20 cellular contexts compared by ENCODE assay signal in genomic region chr22:35406443-35406842, GRCh38. TPM values are rescaled to one million over a fixed set of nuclear protein-coding genes. Genes with fewer than 3 reads are reported as not detected.
A peak's percentile ranks its signal among the peaks of the same experiment; 100 is the strongest.
DNase-seq lines count a peak whose midpoint lies in the region; ATAC-seq, FAIRE-seq and TF ChIP-seq lines count a peak whose summit lies in the region.
"Had no signal": no experiment of that assay in that cellular context is flagged by ENCODE, and none has a peak within 500 bp of the region (broad histone marks: within the 10 kb centered on the region; RNA-seq: fewer than 3 reads in every experiment).

No MANE protein-coding gene starts in this region.

- peaks cover 60% of the 10 kb centered on the region for H3K79me2 ChIP-seq in OCI-LY3 (ENCODE audit: low read length)
- H3K79me2 ChIP-seq in K562 (ENCODE audit: control insufficient read depth, insufficient read depth, low read length) = peaks cover 16% of the 10 kb centered on the region

- H3K4me3 ChIP-seq in BLaER1 treated with 17β-estradiol and CSF1 and Interleukin-3, amounts not matched to agents 10 nM and 100 nM = no peak overlapping the region
- no peak overlapping the region for H3K4me3 ChIP-seq in OCI-LY3 (ENCODE audit: low read length)
- H3K4me3 ChIP-seq in K562 = no peak overlapping the region
- H3K4me3 ChIP-seq in neutrophil (ENCODE audit: low read depth in 1 of 2, low read length in 1 of 2) = no peak overlapping the region

- H2AFZ ChIP-seq in OCI-LY3 (ENCODE audit: low read depth, low read length) = no peak overlapping the region
- no peak overlapping the region for H2AFZ ChIP-seq in K562 (ENCODE audit: low read depth, low read length)

- DNase-seq in K562 (ENCODE audit: extremely low read depth in 1 of 4, low spot score in 3 of 4) = no peak
- DNase-seq in middle frontal gyrus (ENCODE audit: extremely low spot score, low spot score) = no peak
- DNase-seq in activated effector memory CD4-positive, alpha-beta T cell treated with anti-CD3 and anti-CD28 coated beads, Interleukin-2, amount 50 U/mL, for 16 hours = no peak
- DNase-seq: 8988T; AML-193; C1 segment of cervical spinal cord; CD4-positive, alpha-beta memory T cell; DMS79 treated with DMSO at 0.1 percent for 48 hours; EL; GOT3; HCEC 1CT; HFFc6 had no signal

- peaks cover 43 to 92% (median 83%) of the 10 kb centered on the region in 10 experiments for H3K4me1 ChIP-seq in BLaER1 treated with 17β-estradiol and CSF1 and Interleukin-3, amounts not matched to agents 10 nM and 100 nM
- H3K4me1 ChIP-seq in OCI-LY3 (ENCODE audit: low read length) (peaks cover 71% of the 10 kb centered on the region), K562 (replicated peaks in 1 of 2; ENCODE audit: control insufficient read depth in 2 of 2, insufficient read depth in 2 of 2, low read length in 2 of 2) (peaks cover 5 to 16% of the 10 kb centered on the region in 2 experiments; a peak in 4 of 5 replicates), neutrophil (ENCODE audit: control insufficient read depth in 1 of 2, insufficient read depth in 1 of 2, low read depth in 1 of 2, low read length in 1 of 2) (peaks cover 25 to 29% of the 10 kb centered on the region in 2 experiments)

- TF ChIP-seq CTCF in OCI-LY3 (IDR thresholded peaks at IDR 0.05; ENCODE audit: low read depth, low read length) (no peak), K562 (IDR thresholded peaks at IDR 0.05 in 2 of 3, conservative IDR thresholded peaks at IDR 0.05 in 1 of 3; ENCODE audit: insufficient read depth in 2 of 3, low read depth in 1 of 3, low read length in 3 of 3) (no peak), neutrophil (IDR thresholded peaks at IDR 0.05) (no peak)

- no peak for FAIRE-seq in K562 (lab: Jason Lieb, UNC)
- FAIRE-seq: G401.6, GM12892 had no signal

- no peak for TF ChIP-seq EP300 in K562 (IDR thresholded peaks at IDR 0.05; ENCODE audit: low read length)

- intact Hi-C loops in K562 (cut with micrococcal nuclease) = loop anchor here (10.0 kb wide), 1 partner anchor 52 kb away; no protein-coding TSS in a partner anchor

- no peaks in the 10 kb centered on the region for H3K27me3 ChIP-seq in BLaER1 treated with 17β-estradiol and CSF1 and Interleukin-3, amounts not matched to agents 10 nM and 100 nM
- H3K27me3 ChIP-seq in OCI-LY3 (ENCODE audit: low read depth, low read length) (no peaks in the 10 kb centered on the region), K562 (ENCODE audit: control insufficient read depth in 2 of 2, insufficient read depth in 2 of 2, low read length in 2 of 2) (no peaks in the 10 kb centered on the region), neutrophil (no peaks in the 10 kb centered on the region)

- CTCF ChIA-PET in K562 (lab: Yijun Ruan, JAX; ENCODE audit: low intra/inter-chr PET ratio) = no interaction called here

- no peaks in the 10 kb centered on the region for H3K9me1 ChIP-seq in K562 (ENCODE audit: control insufficient read depth, insufficient read depth, low read length)

- peak overlapping the region in 5 of 11 experiments; percentile 5 to 82 (median 44); a peak in 8 of 22 replicates for H3K9ac ChIP-seq in BLaER1 treated with 17β-estradiol and CSF1 and Interleukin-3, amounts not matched to agents 10 nM and 100 nM
- H3K9ac ChIP-seq in OCI-LY3 (ENCODE audit: low read length) (no peak overlapping the region), K562 (ENCODE audit: insufficient read depth in 1 of 2, low read depth in 2 of 2, low read length in 2 of 2) (no peak overlapping the region; a peak in 1 of 4 replicates)

- 99% methylated on average over 11 of the region's 13 CpGs for WGBS in K562 (ENCODE audit: insufficient coverage, low coverage, missing lambda C conversion rate)

- BruUV-seq in K562 (replicated peaks; lab: Mats Ljungman, UMichigan) = no TSS peak

- peak overlapping the region in 9 of 11 experiments; percentile 4 to 95 (median 92); a peak in 16 of 22 replicates for H3K27ac ChIP-seq in BLaER1 treated with 17β-estradiol and CSF1 and Interleukin-3, amounts not matched to agents 10 nM and 100 nM
- peak overlapping the region; percentile 97; the same call in 1 of the 2 replicates for H3K27ac ChIP-seq in OCI-LY3 (ENCODE audit: low read length)
- no peak overlapping the region for H3K27ac ChIP-seq in K562 (ENCODE audit: extremely low read depth, low read depth, low read length)
- peak overlapping the region; percentile 94 for H3K27ac ChIP-seq in neutrophil
- H3K27ac ChIP-seq: HL-60 had no signal

- no peak for ATAC-seq in K562
- ATAC-seq in HG02588 (IDR thresholded peaks at IDR 0.05; ENCODE audit: unreplicated experiment) = no peak
- no peak for ATAC-seq in HG03108 (IDR thresholded peaks at IDR 0.05; ENCODE audit: unreplicated experiment)

- POLR2A ChIA-PET in K562 (lab: Yijun Ruan, JAX) = interaction anchor here (0.6 to 1.0 kb wide), 4 partner anchors 8 to 72 kb away, joined by 3 read pairs; no protein-coding TSS in a partner anchor

- H3K9me3 ChIP-seq in BLaER1 treated with 17β-estradiol and CSF1 and Interleukin-3, amounts not matched to agents 10 nM and 100 nM (replicated peaks in 1 of 11) = no peaks in the 10 kb centered on the region
- no peaks in the 10 kb centered on the region for H3K9me3 ChIP-seq in OCI-LY3 (ENCODE audit: insufficient read depth, low read length)
- no peaks in the 10 kb centered on the region for H3K9me3 ChIP-seq in K562 (replicated peaks; ENCODE audit: control insufficient read depth, insufficient read depth, low read depth, low read length)
- no peaks in the 10 kb centered on the region for H3K9me3 ChIP-seq in neutrophil

- H3K36me3 ChIP-seq in BLaER1 treated with 17β-estradiol and CSF1 and Interleukin-3, amounts not matched to agents 10 nM and 100 nM = peaks cover 15 to 96% (median 90%) of the 10 kb centered on the region in 11 experiments; a peak in 21 of 22 replicates
- H3K36me3 ChIP-seq in OCI-LY3 (replicated peaks; ENCODE audit: low read depth, low read length) = peaks cover 74% of the 10 kb centered on the region
- peaks cover 91% of the 10 kb centered on the region for H3K36me3 ChIP-seq in K562 (ENCODE audit: control insufficient read depth, insufficient read depth, low read length)
- peaks cover 20% of the 10 kb centered on the region for H3K36me3 ChIP-seq in neutrophil

- no peak for TF ChIP-seq POLR2A in K562 (conservative IDR thresholded peaks at IDR 0.05)

- peaks cover 0 to 11% (median 0%) of the 10 kb centered on the region in 11 experiments; a peak in 3 of 22 replicates for H4K20me1 ChIP-seq in BLaER1 treated with 17β-estradiol and CSF1 and Interleukin-3, amounts not matched to agents 10 nM and 100 nM
- peaks cover 29% of the 10 kb centered on the region for H4K20me1 ChIP-seq in OCI-LY3 (ENCODE audit: insufficient read depth, low read length)
- 0 out of 2 replicates have a peak, but pooled peaks cover 4% of the 10 kb centered on the region for H4K20me1 ChIP-seq in K562 (replicated peaks; ENCODE audit: control insufficient read depth, insufficient read depth, low read length)

- peak overlapping the region in 8 of 11 experiments; percentile 10 to 98 (median 84); a peak in 13 of 22 replicates for H3K4me2 ChIP-seq in BLaER1 treated with 17β-estradiol and CSF1 and Interleukin-3, amounts not matched to agents 10 nM and 100 nM
- H3K4me2 ChIP-seq in OCI-LY3 (ENCODE audit: low read length) (no peak overlapping the region), K562 (ENCODE audit: insufficient read depth, low read length) (no peak overlapping the region)

- no peak for TF ChIP-seq RAD21 in K562 (CRISPR knock-in tag; conservative IDR thresholded peaks at IDR 0.05 in 1 of 2, IDR thresholded peaks at IDR 0.05 in 1 of 2)

- in situ Hi-C loops in K562 (cut with MboI) = no loop called here

TF ChIP-seq in K562, 482 proteins besides CTCF, POLR2A, EP300 and RAD21 (continues in another document):
- TF ChIP-seq SMARCA4 (IDR thresholded peaks at IDR 0.05) = no peak
- TF ChIP-seq POLR3A (IDR thresholded peaks at IDR 0.05; ENCODE audit: borderline replicate concordance, extremely low read depth, insufficient read depth, insufficient read length) = no peak
- no peak for TF ChIP-seq PTBP1 (IDR thresholded peaks at IDR 0.05; ENCODE audit: low read depth, low read length)

RNA-seq across cellular contexts. Expression of gene MCM5, which starts 6.5 kb away (rescaled TPM):
- 102 and 198 TPM in 2 replicates for total RNA-seq in K562 (2011; cell fraction: chromatin; rRNA removed; ENCODE audit: low replicate concordance)
- 132 and 145 TPM in 2 replicates for total RNA-seq in K562 (2011; cell fraction: nucleolus; rRNA removed)
- total RNA-seq in K562 (2011; cell fraction: nucleoplasm; rRNA removed) = 131 and 138 TPM in 2 replicates
- total RNA-seq in K562 (2014; rRNA removed) (102 and 119 TPM in 2 replicates), K562 (2014; rRNA removed; fragmentation: Illumina TruSeq; extraction: Trizol) (35.3 and 53.6 TPM in 2 replicates), K562 (2015; rRNA removed; fragmentation: Illumina TruSeq; extraction: Trizol) (64.2 and 66.9 TPM in 2 replicates), K562 (2021) (173 and 180 TPM in 2 replicates)
- polyA plus RNA-seq in K562 (2011; rRNA removed) (66.1 and 116 TPM in 2 replicates), K562 (2014; fragmentation: Illumina TruSeq; extraction: Trizol) (65.1 and 91.4 TPM in 2 replicates), K562 (2014; fragmentation: Nextera tagmentation; extraction: Ambion mirVana) (10 to 100 TPM in 1 of 2 experiments, 1 to 10 TPM in 1; 5.6 to 11.8 TPM), K562 (2014; rRNA removed) (72.4 and 73.5 TPM in 2 replicates)
- polyA plus RNA-seq in K562 (2011; cell fraction: cytosol; rRNA removed) = 55.6 and 87.5 TPM in 2 replicates
- 193 and 217 TPM in 2 replicates for polyA plus RNA-seq in K562 (2011; cell fraction: nucleus; rRNA removed)
- polyA plus RNA-seq in K562 (2012) = 118 and 169 TPM in 2 replicates
- 76.7 and 97.6 TPM in 2 replicates for polyA minus RNA-seq in K562 (2011; rRNA and poly(A)+ RNA removed)
- polyA minus RNA-seq in K562 (2011; cell fraction: cytosol; rRNA and poly(A)+ RNA removed) = 111 and 112 TPM in 2 replicates
- 71.9 and 112 TPM in 2 replicates for polyA minus RNA-seq in K562 (2011; cell fraction: nucleus; rRNA and poly(A)+ RNA removed)

RNA-seq across cellular contexts. Expression of gene HMOX1, which starts 25.5 kb away (rescaled TPM):
- total RNA-seq in K562 (2011; cell fraction: chromatin; rRNA removed; ENCODE audit: low replicate concordance) = not detected in 2 replicates
- total RNA-seq in K562 (2011; cell fraction: nucleolus; rRNA removed) = not detected in 2 replicates
- total RNA-seq in K562 (2011; cell fraction: nucleoplasm; rRNA removed) = not detected in 2 replicates
- total RNA-seq in K562 (2014; rRNA removed) (not detected in 2 replicates), K562 (2014; rRNA removed; fragmentation: Illumina TruSeq; extraction: Trizol) (not detected in 2 replicates), K562 (2015; rRNA removed; fragmentation: Illumina TruSeq; extraction: Trizol) (not detected in 2 replicates), K562 (2021) (0.20 TPM in 1 of 2 replicates, not detected in the other)
- polyA plus RNA-seq in K562 (2011; rRNA removed) (0.05 TPM in 1 of 2 replicates, not detected in the other), K562 (2014; fragmentation: Illumina TruSeq; extraction: Trizol) (not detected in 2 replicates), K562 (2014; fragmentation: Nextera tagmentation; extraction: Ambion mirVana) (not detected), K562 (2014; rRNA removed) (not detected in 2 replicates)
- 0.04 and 0.21 TPM in 2 replicates for polyA plus RNA-seq in K562 (2011; cell fraction: cytosol; rRNA removed)
- polyA plus RNA-seq in K562 (2011; cell fraction: nucleus; rRNA removed) = not detected in 2 replicates
- polyA plus RNA-seq in K562 (2012) = not detected in 2 replicates
- not detected in 2 replicates for polyA minus RNA-seq in K562 (2011; rRNA and poly(A)+ RNA removed)
- polyA minus RNA-seq in K562 (2011; cell fraction: cytosol; rRNA and poly(A)+ RNA removed) = not detected in 2 replicates
- not detected in 2 replicates for polyA minus RNA-seq in K562 (2011; cell fraction: nucleus; rRNA and poly(A)+ RNA removed)

Comparison
In these comparisons a context has a peak if more than half of its experiments do, and no peak if none do; other contexts are left out.
1. H3K4me2 ChIP-seq: peak in BLaER1 treated with 17β-estradiol and CSF1 and Interleukin-3, amounts not matched to agents 10 nM and 100 nM (8 of 11); none in OCI-LY3 (single experiment) and K562 (single experiment).